1 cellular context compared by ENCODE assay signal in genomic region chr1:219660666-219661463, GRCh38.
TF ChIP-seq lines count a peak whose summit lies in the region.

No MANE protein-coding gene starts in this region.

TF ChIP-seq in K562, 482 proteins besides CTCF, POLR2A, EP300 and RAD21 (continued from another document and continues in another):
- TF ChIP-seq ATF3 (IDR thresholded peaks at IDR 0.05) (peak; percentile 81), ATF3 (CRISPR knock-in tag; conservative IDR thresholded peaks at IDR 0.05) (no peak), FOXK2 (conservative IDR thresholded peaks at IDR 0.05 in 1 of 2, IDR thresholded peaks at IDR 0.05 in 1 of 2; ENCODE audit: low read depth in 2 of 2) (peak; percentile 62 to 68; a peak in 3 of 4 replicates), MAZ (CRISPR knock-in tag; conservative IDR thresholded peaks at IDR 0.05 in 1 of 2, IDR thresholded peaks at IDR 0.05 in 1 of 2) (0 out of 4 replicates have a peak, but pooled peaks of 1 of the 2 experiments have one; percentile 49), ZNF24 (IDR thresholded peaks at IDR 0.05) (peak; percentile 49; the same call in 1 of the 2 replicates), CC2D1A (IDR thresholded peaks at IDR 0.05) (peak; percentile 68; the same call in 1 of the 2 replicates), RCOR1 (IDR thresholded peaks at IDR 0.05; ENCODE audit: borderline replicate concordance in 1 of 2, low read depth in 2 of 2, low read length in 2 of 2) (0 out of 4 replicates have a peak, but pooled peaks of 1 of the 2 experiments have one; percentile 55), PTBP1 (IDR thresholded peaks at IDR 0.05; ENCODE audit: low read depth, low read length) (no peak), CHAMP1 (IDR thresholded peaks at IDR 0.05) (0 out of 2 replicates have a peak, but pooled peaks have one; percentile 43), RBM15 (IDR thresholded peaks at IDR 0.05; ENCODE audit: insufficient read depth, low read length) (no peak), TEAD2 (tag; IDR thresholded peaks at IDR 0.05) (no peak), BACH1 (tag; IDR thresholded peaks at IDR 0.05) (0 out of 2 replicates have a peak, but pooled peaks have one; percentile 34), CTCFL (IDR thresholded peaks at IDR 0.05; ENCODE audit: borderline replicate concordance, insufficient read depth, low read depth, low read length, poor library complexity, severe bottlenecking) (peak; percentile 41), RAD51 (IDR thresholded peaks at IDR 0.05; ENCODE audit: borderline replicate concordance, low read depth) (0 out of 2 replicates have a peak, but pooled peaks have one; percentile 8), ZNF316 (IDR thresholded peaks at IDR 0.05) (no peak), CLOCK (CRISPR knock-in tag; IDR thresholded peaks at IDR 0.05; ENCODE audit: borderline replicate concordance) (no peak), GABPB2 (CRISPR knock-in tag; conservative IDR thresholded peaks at IDR 0.05) (no peak), FOXM1 (IDR thresholded peaks at IDR 0.05; ENCODE audit: low read depth) (0 out of 2 replicates have a peak, but pooled peaks have one; percentile 13), FOXM1 (CRISPR knock-in tag; IDR thresholded peaks at IDR 0.05; ENCODE audit: low read depth) (no peak), AFF1 (IDR thresholded peaks at IDR 0.05; ENCODE audit: low read depth in 1 of 2, partially characterized antibody in 2 of 2) (peak in 1 of 2 experiments; percentile 22), DEAF1 (CRISPR knock-in tag; IDR thresholded peaks at IDR 0.05) (peak; percentile 90), PBX2 (CRISPR knock-in tag; IDR thresholded peaks at IDR 0.05; ENCODE audit: low read depth) (no peak), PBX2 (tag; conservative IDR thresholded peaks at IDR 0.05; ENCODE audit: low read depth) (0 out of 2 replicates have a peak, but pooled peaks have one; percentile 5), CREM (IDR thresholded peaks at IDR 0.05; ENCODE audit: low read depth) (peak; percentile 34; the same call in 1 of the 2 replicates), MYC (IDR thresholded peaks at IDR 0.05; ENCODE audit: low read depth, low read length) (0 out of 2 replicates have a peak, but pooled peaks have one; percentile 39), MYC (CRISPR knock-in tag; IDR thresholded peaks at IDR 0.05; ENCODE audit: borderline replicate concordance, low read depth) (no peak), TSHZ1 (CRISPR knock-in tag; IDR thresholded peaks at IDR 0.05) (no peak), KLF16 (IDR thresholded peaks at IDR 0.05) (peak; percentile 61; the same call in 1 of the 2 replicates), SOX6 (IDR thresholded peaks at IDR 0.05) (peak; percentile 50; the same call in 1 of the 2 replicates), CXXC5 (CRISPR knock-in tag; IDR thresholded peaks at IDR 0.05) (peak; percentile 26; the same call in 1 of the 2 replicates), ZBTB33 (CRISPR knock-in tag; IDR thresholded peaks at IDR 0.05) (peak; percentile 32; the same call in 1 of the 2 replicates), CTBP1 (IDR thresholded peaks at IDR 0.05; ENCODE audit: borderline replicate concordance) (0 out of 2 replicates have a peak, but pooled peaks have one; percentile 36)
